12 cellular contexts compared by ENCODE assay signal in genomic region chr14:91866061-91866460, GRCh38. TPM values are rescaled to one million over a fixed set of nuclear protein-coding genes. Genes with fewer than 3 reads are reported as not detected.
DNase-seq lines count a peak whose midpoint lies in the region; ATAC-seq and TF ChIP-seq lines count a peak whose summit lies in the region.
"Had no signal": no experiment of that assay in that cellular context is flagged by ENCODE, and none has a peak within 500 bp of the region (broad histone marks: within the 10 kb centered on the region; RNA-seq: fewer than 3 reads in every experiment).

No MANE protein-coding gene starts in this region.

- CTCF ChIA-PET in WTC11 (lab: Charles Lee) = no interaction called here

- DNase-seq in activated naive CD8-positive, alpha-beta T cell treated with anti-CD3 and anti-CD28 coated beads for 36 hours = peak; percentile 56
- DNase-seq in pons (ENCODE audit: low spot score) = no peak
- no peak for DNase-seq in WTC11 (ENCODE audit: low spot score)
- DNase-seq: amniotic stem cell, erythroblast, NCI-H2029, PC-9 had no signal

- H3K4me1 Mint-ChIP-seq in IgD-negative memory B cell (peaks cover 29 to 31% (median 30%) of the 10 kb centered on the region in 3 donors), WTC11 (peaks cover 29% of the 10 kb centered on the region)
- peaks cover 87% of the 10 kb centered on the region for H3K4me1 Mint-ChIP-seq in activated naive CD8-positive, alpha-beta T cell treated with anti-CD3 and anti-CD28 coated beads for 36 hours

- no peak overlapping the region for H3K27ac ChIP-seq in BLaER1 treated with 17β-estradiol and CSF1 and Interleukin-3, amounts not matched to agents 10 nM and 100 nM
- peak overlapping the region; percentile 14 for H3K27ac ChIP-seq in muscle layer of duodenum (ENCODE audit: low read length)
- H3K27ac ChIP-seq: PC-9 had no signal

- H3K4me3 Mint-ChIP-seq in IgD-negative memory B cell (peak overlapping the region in 3 of 4 donors; percentile 70 to 87 (median 71)), WTC11 (no peak overlapping the region)
- peak overlapping the region; percentile 74 for H3K4me3 Mint-ChIP-seq in activated naive CD8-positive, alpha-beta T cell treated with anti-CD3 and anti-CD28 coated beads for 36 hours

- POLR2A ChIA-PET in WTC11 (lab: Charles Lee) = no interaction called here

- H3K4me1 ChIP-seq in BLaER1 treated with 17β-estradiol and CSF1 and Interleukin-3, amounts not matched to agents 10 nM and 100 nM = peaks cover 21 to 49% (median 42%) of the 10 kb centered on the region in 10 experiments
- H3K4me1 ChIP-seq in muscle layer of duodenum (ENCODE audit: control insufficient read depth in 1 of 2, insufficient read depth in 2 of 2, low read length in 2 of 2) = no peaks in the 10 kb centered on the region

- H3K4me2 ChIP-seq in BLaER1 treated with 17β-estradiol and CSF1 and Interleukin-3, amounts not matched to agents 10 nM and 100 nM = peak overlapping the region in 8 of 11 experiments; percentile 56 to 79 (median 71); a peak in 16 of 22 replicates
- H3K4me2 ChIP-seq: PC-9 had no signal

- peaks cover 6 to 16% (median 14%) of the 10 kb centered on the region in 11 experiments; a peak in 20 of 22 replicates for H3K9me3 ChIP-seq in BLaER1 treated with 17β-estradiol and CSF1 and Interleukin-3, amounts not matched to agents 10 nM and 100 nM (replicated peaks in 1 of 11)
- no peaks in the 10 kb centered on the region for H3K9me3 ChIP-seq in muscle layer of duodenum (ENCODE audit: control insufficient read depth in 1 of 2, low read length in 2 of 2)

- H4K20me1 ChIP-seq in BLaER1 treated with 17β-estradiol and CSF1 and Interleukin-3, amounts not matched to agents 10 nM and 100 nM = no peaks in the 10 kb centered on the region

- no peak overlapping the region for H3K9ac ChIP-seq in BLaER1 treated with 17β-estradiol and CSF1 and Interleukin-3, amounts not matched to agents 10 nM and 100 nM

- ATAC-seq in HG02623 (IDR thresholded peaks at IDR 0.05; ENCODE audit: unreplicated experiment) (no peak), HG03571 (IDR thresholded peaks at IDR 0.05; ENCODE audit: unreplicated experiment) (no peak), WTC11 (no peak)

- H3K27ac Mint-ChIP-seq in IgD-negative memory B cell = no peak overlapping the region
- H3K27ac Mint-ChIP-seq in activated naive CD8-positive, alpha-beta T cell treated with anti-CD3 and anti-CD28 coated beads for 36 hours = peak overlapping the region; percentile 87
- no peak overlapping the region for H3K27ac Mint-ChIP-seq in WTC11

- H3K9me3 Mint-ChIP-seq in IgD-negative memory B cell (no peaks in the 10 kb centered on the region), WTC11 (peaks cover 18% of the 10 kb centered on the region)
- H3K9me3 Mint-ChIP-seq in activated naive CD8-positive, alpha-beta T cell treated with anti-CD3 and anti-CD28 coated beads for 36 hours = no peaks in the 10 kb centered on the region

- H3K36me3 Mint-ChIP-seq in IgD-negative memory B cell (no peaks in the 10 kb centered on the region), WTC11 (no peaks in the 10 kb centered on the region)
- H3K36me3 Mint-ChIP-seq in activated naive CD8-positive, alpha-beta T cell treated with anti-CD3 and anti-CD28 coated beads for 36 hours = peaks cover 14% of the 10 kb centered on the region

- no peak overlapping the region for H3K4me3 ChIP-seq in BLaER1 treated with 17β-estradiol and CSF1 and Interleukin-3, amounts not matched to agents 10 nM and 100 nM
- H3K4me3 ChIP-seq in muscle layer of duodenum (ENCODE audit: low read depth in 1 of 2, low read length in 2 of 2) = no peak overlapping the region
- H3K4me3 ChIP-seq: PC-9 had no signal

- no peak for TF ChIP-seq CTCF in WTC11 (IDR thresholded peaks at IDR 0.05)

- H3K27me3 Mint-ChIP-seq in IgD-negative memory B cell = no peaks in the 10 kb centered on the region
- H3K27me3 Mint-ChIP-seq in activated naive CD8-positive, alpha-beta T cell treated with anti-CD3 and anti-CD28 coated beads for 36 hours = no peaks in the 10 kb centered on the region
- peaks cover 4% of the 10 kb centered on the region; the same call in 1 of the 2 replicates for H3K27me3 Mint-ChIP-seq in WTC11 (ENCODE audit: low read depth)

- H3K36me3 ChIP-seq in BLaER1 treated with 17β-estradiol and CSF1 and Interleukin-3, amounts not matched to agents 10 nM and 100 nM = no peaks in the 10 kb centered on the region
- H3K36me3 ChIP-seq in muscle layer of duodenum (ENCODE audit: control insufficient read depth in 1 of 2, insufficient read depth in 2 of 2, low read length in 2 of 2) = peaks cover 2 to 29% of the 10 kb centered on the region in 2 donors

- H3K27me3 ChIP-seq in BLaER1 treated with 17β-estradiol and CSF1 and Interleukin-3, amounts not matched to agents 10 nM and 100 nM = no peaks in the 10 kb centered on the region
- no peaks in the 10 kb centered on the region for H3K27me3 ChIP-seq in muscle layer of duodenum (ENCODE audit: low read depth, low read length)

TF ChIP-seq in WTC11, 78 proteins besides CTCF, POLR2A, EP300 and RAD21:
- TF ChIP-seq TCF7 (CRISPR knock-in tag; IDR thresholded peaks at IDR 0.05; ENCODE audit: low read depth) (no peak), ZNF396 (CRISPR knock-in tag; IDR thresholded peaks at IDR 0.05; ENCODE audit: borderline replicate concordance) (no peak), PREB (CRISPR knock-in tag; IDR thresholded peaks at IDR 0.05; ENCODE audit: borderline replicate concordance) (no peak), EMX1 (CRISPR knock-in tag; IDR thresholded peaks at IDR 0.05) (no peak), ERG (CRISPR knock-in tag; IDR thresholded peaks at IDR 0.05) (no peak), ELF4 (CRISPR knock-in tag; IDR thresholded peaks at IDR 0.05; ENCODE audit: low read depth) (no peak)

RNA-seq across cellular contexts. Expression of gene TC2N, which starts 1.3 kb away (rescaled TPM):
- 8.9 TPM for polyA plus RNA-seq in IgD-negative memory B cell
- total RNA-seq in activated naive CD8-positive, alpha-beta T cell treated with anti-CD3 and anti-CD28 coated beads for 36 hours = 10 to 100 TPM; 16.7 to 17.4 TPM
- 29.3 to 33.0 TPM (median 29.6 TPM) in 3 replicates for total RNA-seq in WTC11 (2021)
